Comparison of ENCODE assay signal across 15 cellular contexts in genomic region chr20:24952376-24953203, GRCh38. TPM values are rescaled to one million over a fixed set of nuclear protein-coding genes. Genes with fewer than 3 reads are reported as not detected.
DNase-seq lines count a peak whose midpoint lies in the region; TF ChIP-seq lines count a peak whose summit lies in the region.
"Had no signal": no experiment of that assay in that cellular context is flagged by ENCODE, and none has a peak within 500 bp of the region (broad histone marks: within the 10 kb centered on the region; RNA-seq: fewer than 3 reads in every experiment).

No MANE protein-coding gene starts in this region.

- DNase-seq in activated CD8-positive, alpha-beta memory T cell treated with anti-CD3 and anti-CD28 coated beads for 24 hours = peak; percentile 58
- DNase-seq in activated CD8-positive, alpha-beta memory T cell treated with anti-CD3 and anti-CD28 coated beads, Interleukin-2, amount 50 U/mL, for 4 hours = no peak
- peak; percentile 68 for DNase-seq in NCI-H69 (lab: John Stamatoyannopoulos, UW)
- DNase-seq in coronary artery (ENCODE audit: low spot score) = peak; percentile 69
- peak; percentile 79 for DNase-seq in spleen
- no peak for DNase-seq in WERI-Rb-1
- no peak for DNase-seq in HEK293T (ENCODE audit: extremely low spot score)
- no peak for DNase-seq in middle frontal gyrus (ENCODE audit: extremely low spot score, low spot score)
- DNase-seq: activated B cell treated with CpG ODN at 0.5 μM for 24 hours, foreskin keratinocyte, naive B cell, NCI-H510A treated with DMSO at 0.1 percent for 48 hours had no signal

- H3K4me3 ChIP-seq in coronary artery (no peak overlapping the region), spleen (peak overlapping the region in 6 of 8 donors; percentile 0 to 77 (median 26)), WERI-Rb-1 (ENCODE audit: low read depth, low read length) (no peak overlapping the region)
- H3K4me3 ChIP-seq: adrenal gland had no signal

- H3K27me3 ChIP-seq in spleen (replicated peaks in 1 of 7) (peaks cover 0 to 28% (median 0%) of the 10 kb centered on the region in 7 donors), WERI-Rb-1 (ENCODE audit: insufficient read depth, low read depth, severe bottlenecking) (no peaks in the 10 kb centered on the region)
- H3K27me3 ChIP-seq: adrenal gland, foreskin keratinocyte had no signal

- POLR2A ChIA-PET in HEK293T (lab: Yijun Ruan, JAX) = no interaction called here

- TF ChIP-seq CTCF in coronary artery (IDR thresholded peaks at IDR 0.05) = no peak
- no peak for TF ChIP-seq CTCF in spleen (IDR thresholded peaks at IDR 0.05 in 8 of 11, conservative IDR thresholded peaks at IDR 0.05 in 3 of 11)
- no peak for TF ChIP-seq CTCF in WERI-Rb-1 (IDR thresholded peaks at IDR 0.05; ENCODE audit: low read depth, low read length)

- 68 to 88% (median 81%) methylated on average over 7 to 12 of the region's 12 CpGs for WGBS in spleen, 5 donors

- H3K27ac ChIP-seq in coronary artery = no peak overlapping the region
- peak overlapping the region in 7 of 8 donors; percentile 83 to 97 (median 93) for H3K27ac ChIP-seq in spleen
- no peak overlapping the region for H3K27ac ChIP-seq in WERI-Rb-1
- H3K27ac ChIP-seq: adrenal gland, foreskin keratinocyte had no signal

- CTCF ChIA-PET in HEK293T (lab: Yijun Ruan, JAX) = no interaction called here

- intact Hi-C loops in spleen (cut with DNase I; ENCODE audit: low total_unique reads) = no loop called here

- peaks cover 0 to 45% (median 9%) of the 10 kb centered on the region in 6 donors for H3K36me3 ChIP-seq in spleen
- H3K36me3 ChIP-seq in WERI-Rb-1 = peaks cover 13% of the 10 kb centered on the region
- H3K36me3 ChIP-seq: adrenal gland had no signal

- H3K4me1 ChIP-seq in spleen = peaks cover 0 to 85% (median 30%) of the 10 kb centered on the region in 6 donors
- H3K4me1 ChIP-seq: adrenal gland, foreskin keratinocyte had no signal

- H3K9me3 ChIP-seq in spleen (peaks cover 0 to 5% (median 0%) of the 10 kb centered on the region in 8 donors), WERI-Rb-1 (ENCODE audit: severe bottlenecking) (no peaks in the 10 kb centered on the region)
- H3K9me3 ChIP-seq: adrenal gland had no signal

- no peak for TF ChIP-seq POLR2A in spleen (IDR thresholded peaks at IDR 0.05)

TF ChIP-seq in HEK293T, 16 proteins besides CTCF, POLR2A, EP300 and RAD21:
- TF ChIP-seq FOXM1 (IDR thresholded peaks at IDR 0.05; ENCODE audit: borderline replicate concordance) (no peak), LEF1 (IDR thresholded peaks at IDR 0.05; ENCODE audit: borderline replicate concordance) (no peak), FOXA1 (IDR thresholded peaks at IDR 0.05) (no peak), ELF4 (IDR thresholded peaks at IDR 0.05) (no peak), NFRKB (IDR thresholded peaks at IDR 0.05) (no peak), BHLHE40 (IDR thresholded peaks at IDR 0.05; ENCODE audit: borderline replicate concordance) (no peak), CTBP1 (IDR thresholded peaks at IDR 0.05; ENCODE audit: borderline replicate concordance) (no peak), HDGF (IDR thresholded peaks at IDR 0.05; ENCODE audit: borderline replicate concordance) (no peak), SP1 (IDR thresholded peaks at IDR 0.05) (no peak), SUZ12 (IDR thresholded peaks at IDR 0.05) (no peak), TARDBP (IDR thresholded peaks at IDR 0.05) (no peak), PKNOX1 (IDR thresholded peaks at IDR 0.05) (no peak), L3MBTL2 (conservative IDR thresholded peaks at IDR 0.05) (no peak), FOXK2 (IDR thresholded peaks at IDR 0.05) (no peak)

RNA-seq across cellular contexts. Expression of gene CST7, which starts 3.5 kb away (rescaled TPM):
- 100 to 1,000 TPM in 3 of 7 donors, 10 to 100 TPM in 4; 51.4 to 298 (median 95.5) TPM for total RNA-seq in spleen
- polyA plus RNA-seq in spleen = 10 to 100 TPM; 23.1 to 51.6 (median 37.2) TPM
- total RNA-seq: dermis microvascular lymphatic vessel endothelial cell, foreskin keratinocyte, MCF 10A had no signal
- polyA plus RNA-seq: foreskin keratinocyte had no signal

RNA-seq across cellular contexts. Expression of gene APMAP, which starts 40.0 kb away (rescaled TPM):
- 100 to 1,000 TPM in 1 of 7 donors, 10 to 100 TPM in 6; 57.9 to 104 (median 78.8) TPM for total RNA-seq in spleen
- 10 to 100 TPM; 26.5 to 36.0 (median 31.5) TPM for polyA plus RNA-seq in spleen

Comparison
In these comparisons a context has a peak if more than half of its experiments do, and no peak if none do; other contexts are left out.
1. DNase-seq: peak in activated CD8-positive, alpha-beta memory T cell treated with anti-CD3 and anti-CD28 coated beads for 24 hours (single experiment), NCI-H69 (single experiment), coronary artery (single experiment) and spleen (single experiment); none in activated CD8-positive, alpha-beta memory T cell treated with anti-CD3 and anti-CD28 coated beads, Interleukin-2, amount 50 U/mL, for 4 hours (single experiment), WERI-Rb-1 (single experiment), HEK293T (single experiment) and middle frontal gyrus (single experiment).
2. H3K27ac ChIP-seq: peak in spleen (7 of 8); none in coronary artery (0 of 2) and WERI-Rb-1 (single experiment).
3. H3K4me3 ChIP-seq: peak in spleen (6 of 8); none in coronary artery (single experiment) and WERI-Rb-1 (single experiment).